Comparison of ENCODE assay signal across 1 cellular context in the genomic region with DNA sequence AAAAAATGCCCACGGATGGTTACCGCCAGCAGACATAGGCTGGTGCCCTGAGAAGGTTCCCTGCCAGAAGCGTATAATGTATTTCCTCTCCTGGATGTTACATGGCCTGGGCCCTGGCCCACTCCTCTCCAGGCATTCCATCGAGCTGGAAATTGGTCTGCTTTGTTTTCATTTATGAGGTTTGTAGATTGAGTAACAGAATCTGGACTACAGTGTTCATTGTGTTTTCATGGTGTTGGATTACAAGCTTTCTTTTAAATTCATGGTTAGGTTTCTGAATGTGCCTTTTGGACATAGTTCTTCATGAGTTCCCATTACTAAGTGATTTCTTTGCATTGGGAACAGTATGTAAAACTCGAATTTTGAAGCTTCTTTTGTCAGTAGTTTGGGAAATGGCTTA.
TF ChIP-seq lines count a peak whose summit lies in the region.

No MANE protein-coding gene starts in this region.

TF ChIP-seq in IMR-90, 13 proteins besides CTCF, POLR2A, EP300 and RAD21:
- TF ChIP-seq, protein P1, sequence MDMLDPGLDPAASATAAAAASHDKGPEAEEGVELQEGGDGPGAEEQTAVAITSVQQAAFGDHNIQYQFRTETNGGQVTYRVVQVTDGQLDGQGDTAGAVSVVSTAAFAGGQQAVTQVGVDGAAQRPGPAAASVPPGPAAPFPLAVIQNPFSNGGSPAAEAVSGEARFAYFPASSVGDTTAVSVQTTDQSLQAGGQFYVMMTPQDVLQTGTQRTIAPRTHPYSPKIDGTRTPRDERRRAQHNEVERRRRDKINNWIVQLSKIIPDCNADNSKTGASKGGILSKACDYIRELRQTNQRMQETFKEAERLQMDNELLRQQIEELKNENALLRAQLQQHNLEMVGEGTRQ (IDR thresholded peaks at IDR 0.05; ENCODE audit: low read depth, low read length), result no peak
- TF ChIP-seq CEBPB (IDR thresholded peaks at IDR 0.05; ENCODE audit: low read depth, low read length), result peak; percentile 30; the same call in 1 of the 2 replicates
